ENCODE assay signal across 1 cellular context in the genomic region with DNA sequence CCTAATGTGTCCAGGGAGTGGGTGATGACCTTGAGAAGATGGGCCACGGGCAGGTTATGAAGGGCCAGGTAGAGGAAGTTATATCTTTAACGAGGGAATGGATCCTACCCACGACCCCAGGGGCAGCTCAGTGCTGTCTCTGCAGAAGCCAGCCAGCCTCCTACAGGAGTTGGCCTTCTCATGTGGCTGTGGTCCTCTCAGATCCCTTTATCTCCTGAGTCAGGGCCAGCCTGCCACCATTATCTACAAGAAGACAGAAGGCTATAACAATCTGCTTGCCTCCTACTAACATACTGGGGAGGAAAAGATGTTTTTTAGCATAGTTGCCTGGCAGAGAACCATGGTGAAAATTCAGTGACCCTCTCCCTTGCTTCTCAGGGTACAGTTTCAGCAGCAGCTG.
TF ChIP-seq lines count a peak whose summit lies in the region.

No MANE protein-coding gene starts in this region.

TF ChIP-seq in K562, 482 proteins besides CTCF, POLR2A, EP300 and RAD21 (continued from another document):
- TF ChIP-seq, protein P1, sequence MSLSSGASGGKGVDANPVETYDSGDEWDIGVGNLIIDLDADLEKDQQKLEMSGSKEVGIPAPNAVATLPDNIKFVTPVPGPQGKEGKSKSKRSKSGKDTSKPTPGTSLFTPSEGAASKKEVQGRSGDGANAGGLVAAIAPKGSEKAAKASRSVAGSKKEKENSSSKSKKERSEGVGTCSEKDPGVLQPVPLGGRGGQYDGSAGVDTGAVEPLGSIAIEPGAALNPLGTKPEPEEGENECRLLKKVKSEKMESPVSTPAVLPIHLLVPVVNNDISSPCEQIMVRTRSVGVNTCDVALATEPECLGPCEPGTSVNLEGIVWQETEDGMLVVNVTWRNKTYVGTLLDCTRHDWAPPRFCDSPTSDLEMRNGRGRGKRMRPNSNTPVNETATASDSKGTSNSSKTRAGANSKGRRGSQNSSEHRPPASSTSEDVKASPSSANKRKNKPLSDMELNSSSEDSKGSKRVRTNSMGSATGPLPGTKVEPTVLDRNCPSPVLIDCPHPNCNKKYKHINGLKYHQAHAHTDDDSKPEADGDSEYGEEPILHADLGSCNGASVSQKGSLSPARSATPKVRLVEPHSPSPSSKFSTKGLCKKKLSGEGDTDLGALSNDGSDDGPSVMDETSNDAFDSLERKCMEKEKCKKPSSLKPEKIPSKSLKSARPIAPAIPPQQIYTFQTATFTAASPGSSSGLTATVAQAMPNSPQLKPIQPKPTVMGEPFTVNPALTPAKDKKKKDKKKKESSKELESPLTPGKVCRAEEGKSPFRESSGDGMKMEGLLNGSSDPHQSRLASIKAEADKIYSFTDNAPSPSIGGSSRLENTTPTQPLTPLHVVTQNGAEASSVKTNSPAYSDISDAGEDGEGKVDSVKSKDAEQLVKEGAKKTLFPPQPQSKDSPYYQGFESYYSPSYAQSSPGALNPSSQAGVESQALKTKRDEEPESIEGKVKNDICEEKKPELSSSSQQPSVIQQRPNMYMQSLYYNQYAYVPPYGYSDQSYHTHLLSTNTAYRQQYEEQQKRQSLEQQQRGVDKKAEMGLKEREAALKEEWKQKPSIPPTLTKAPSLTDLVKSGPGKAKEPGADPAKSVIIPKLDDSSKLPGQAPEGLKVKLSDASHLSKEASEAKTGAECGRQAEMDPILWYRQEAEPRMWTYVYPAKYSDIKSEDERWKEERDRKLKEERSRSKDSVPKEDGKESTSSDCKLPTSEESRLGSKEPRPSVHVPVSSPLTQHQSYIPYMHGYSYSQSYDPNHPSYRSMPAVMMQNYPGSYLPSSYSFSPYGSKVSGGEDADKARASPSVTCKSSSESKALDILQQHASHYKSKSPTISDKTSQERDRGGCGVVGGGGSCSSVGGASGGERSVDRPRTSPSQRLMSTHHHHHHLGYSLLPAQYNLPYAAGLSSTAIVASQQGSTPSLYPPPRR (CRISPR knock-in tag; IDR thresholded peaks at IDR 0.05; ENCODE audit: borderline replicate concordance) = no peak
- no peak for TF ChIP-seq MTF1 (CRISPR knock-in tag; IDR thresholded peaks at IDR 0.05; ENCODE audit: borderline replicate concordance)
